21 cellular contexts compared by ENCODE assay signal in genomic region chr3:17949116-17949515, GRCh38.
"Had no signal": no experiment of that assay in that cellular context is flagged by ENCODE, and none has a peak within 500 bp of the region (broad histone marks: within the 10 kb centered on the region; RNA-seq: fewer than 3 reads in every experiment).

No MANE protein-coding gene starts in this region.

- H2AFZ ChIP-seq: parathyroid adenoma had no signal

- H3K4me3 ChIP-seq: cardiac muscle cell, gastroesophageal sphincter, tibial nerve had no signal

- H3K9ac ChIP-seq: parathyroid adenoma had no signal

- H3K36me3 ChIP-seq: cardiac muscle cell, gastroesophageal sphincter, tibial nerve had no signal

- H3K27me3 Mint-ChIP-seq: dendritic cell treated with granulocyte-macrophage colony-stimulating factor and Interleukin-4, amounts not matched to agents 40 ng/mL and 50 ng/mL, for 4 days had no signal

- H3K36me3 Mint-ChIP-seq: activated naive CD8-positive, alpha-beta T cell treated with anti-CD3 and anti-CD28 coated beads for 36 hours had no signal

- H3K4me3 Mint-ChIP-seq: activated CD4-positive, alpha-beta T cell treated with anti-CD3 and anti-CD28 coated beads for 36 hours; activated naive CD8-positive, alpha-beta T cell treated with anti-CD3 and anti-CD28 coated beads for 36 hours; activated T-helper 17 cell treated with anti-CD3 and anti-CD28 coated beads, Interleukin-2, amount 50 U/mL, for 72 hours; dendritic cell treated with granulocyte-macrophage colony-stimulating factor and Interleukin-4, amounts not matched to agents 40 ng/mL and 50 ng/mL, for 4 days; nephron had no signal

- H3K27ac Mint-ChIP-seq: activated CD4-positive, alpha-beta T cell treated with anti-CD3 and anti-CD28 coated beads for 36 hours; activated naive CD8-positive, alpha-beta T cell treated with anti-CD3 and anti-CD28 coated beads for 36 hours; activated T-helper 17 cell treated with anti-CD3 and anti-CD28 coated beads, Interleukin-2, amount 50 U/mL, for 72 hours; dendritic cell treated with granulocyte-macrophage colony-stimulating factor and Interleukin-4, amounts not matched to agents 40 ng/mL and 50 ng/mL, for 4 days; nephron had no signal

- H3K4me1 Mint-ChIP-seq: activated T-helper 17 cell treated with anti-CD3 and anti-CD28 coated beads, Interleukin-2, amount 50 U/mL, for 72 hours had no signal

- ATAC-seq: activated CD4-positive, alpha-beta T cell treated with anti-CD3 and anti-CD28 coated beads for 36 hours; activated T-helper 17 cell treated with anti-CD3 and anti-CD28 coated beads, Interleukin-2, amount 50 U/mL, for 72 hours; esophagus mucosa; gastroesophageal sphincter had no signal

- H3K27me3 ChIP-seq: gastroesophageal sphincter, tibial nerve had no signal

- H3K79me2 ChIP-seq: parathyroid adenoma had no signal

- H3K9me3 ChIP-seq: gastroesophageal sphincter, tibial nerve had no signal

- H3K4me1 ChIP-seq: gastroesophageal sphincter, parathyroid adenoma, tibial nerve had no signal

- DNase-seq: activated CD4-positive, alpha-beta T cell treated with anti-CD3 and anti-CD28 coated beads for 36 hours; activated CD4-positive, alpha-beta T cell treated with anti-CD3 and anti-CD28 coated beads, Interleukin-2, amount 50 U/mL, for 48 hours; activated naive CD4-positive, alpha-beta T cell; activated naive CD8-positive, alpha-beta T cell treated with anti-CD3 and anti-CD28 coated beads for 36 hours; activated T-cell treated with anti-CD3 and anti-CD28 coated beads, Interleukin-2, amount 50 U/mL, for 1 hour; amniotic stem cell; effector CD8-positive, alpha-beta T cell; stimulated activated CD4-positive, alpha-beta T cell treated with anti-CD3 and anti-CD28 coated beads, Interleukin-12 subunit alpha, Interleukin-12 subunit beta, amount 100 ng/mL, for 4 hours; stimulated activated CD4-positive, alpha-beta T cell treated with anti-CD3 and anti-CD28 coated beads, Interleukin-1b, Interleukin-23, amount 100 ng/mL, for 48 hours; stimulated activated CD8-positive, alpha-beta memory T cell treated with anti-CD3 and anti-CD28 coated beads, Interleukin-4, amount 100 ng/mL, for 48 hours; stimulated activated naive CD4-positive, alpha-beta T cell treated with Interleukin-2 at 50 U/mL for 16 hours; substantia nigra; T-helper 2 cell had no signal

- H3K27ac ChIP-seq: cardiac muscle cell, gastroesophageal sphincter, parathyroid adenoma, tibial nerve had no signal
